In genomic region chr14:59634617-59635016, GRCh38 we compare ENCODE assay signal across 19 cellular contexts. TPM values are rescaled to one million over a fixed set of nuclear protein-coding genes. Genes with fewer than 3 reads are reported as not detected.
DNase-seq lines count a peak whose midpoint lies in the region; ATAC-seq, FAIRE-seq and TF ChIP-seq lines count a peak whose summit lies in the region.
"Had no signal": no experiment of that assay in that cellular context is flagged by ENCODE, and none has a peak within 500 bp of the region (broad histone marks: within the 10 kb centered on the region; RNA-seq: fewer than 3 reads in every experiment).

No MANE protein-coding gene starts in this region.

- H3K4me1 Mint-ChIP-seq in MCF 10A (ENCODE audit: insufficient read depth, unreplicated experiment) = peaks cover 21% of the 10 kb centered on the region
- peaks cover 7 to 9% of the 10 kb centered on the region in 2 donors for H3K4me1 Mint-ChIP-seq in stimulated activated naive B cell treated with anti-CD40 and anti-IgM and Interleukin-4, amounts not matched to agents 10 μg/mL and 1 μg/mL and 100 μg/mL, for 72 hours
- H3K4me1 Mint-ChIP-seq in activated naive CD8-positive, alpha-beta T cell treated with anti-CD3 and anti-CD28 coated beads for 36 hours = peaks cover 2% of the 10 kb centered on the region
- H3K4me1 Mint-ChIP-seq: CD8-positive, alpha-beta memory T cell had no signal

- TF ChIP-seq CTCF in MCF 10A (IDR thresholded peaks at IDR 0.05; ENCODE audit: unreplicated experiment) (no peak), breast epithelium (IDR thresholded peaks at IDR 0.05) (no peak), GM12878 (IDR thresholded peaks at IDR 0.05 in 2 of 3, conservative IDR thresholded peaks at IDR 0.05 in 1 of 3; ENCODE audit: control insufficient read depth in 2 of 3, extremely low read depth in 1 of 3, insufficient read depth in 1 of 3, low read depth in 3 of 3, low read length in 3 of 3) (no peak), foreskin keratinocyte (conservative IDR thresholded peaks at IDR 0.05) (no peak)

- peaks cover 0 to 9% of the 10 kb centered on the region in 2 donors for H3K27me3 ChIP-seq in breast epithelium
- peaks cover 3 to 4% of the 10 kb centered on the region in 2 experiments; a peak in 3 of 4 replicates for H3K27me3 ChIP-seq in GM12878 (replicated peaks in 1 of 2; ENCODE audit: control insufficient read depth in 2 of 2, insufficient read depth in 2 of 2, low read length in 1 of 2)
- H3K27me3 ChIP-seq in foreskin keratinocyte = peaks cover 40% of the 10 kb centered on the region
- H3K27me3 ChIP-seq: BLaER1 had no signal

- H3K36me3 ChIP-seq in breast epithelium = no peaks in the 10 kb centered on the region
- no peaks in the 10 kb centered on the region for H3K36me3 ChIP-seq in GM12878 (ENCODE audit: control insufficient read depth in 2 of 2, insufficient read depth in 2 of 2, low read length in 1 of 2)
- H3K36me3 ChIP-seq: BLaER1 had no signal

- H3K4me2 ChIP-seq in GM12878 (ENCODE audit: control insufficient read depth, insufficient read depth) = no peak overlapping the region
- H3K4me2 ChIP-seq: BLaER1, GM23338 had no signal

- H3K36me3 Mint-ChIP-seq in MCF 10A (ENCODE audit: insufficient read depth, unreplicated experiment) = peaks cover 13% of the 10 kb centered on the region
- no peaks in the 10 kb centered on the region for H3K36me3 Mint-ChIP-seq in stimulated activated naive B cell treated with anti-CD40 and anti-IgM and Interleukin-4, amounts not matched to agents 10 μg/mL and 1 μg/mL and 100 μg/mL, for 72 hours
- H3K36me3 Mint-ChIP-seq in activated naive CD8-positive, alpha-beta T cell treated with anti-CD3 and anti-CD28 coated beads for 36 hours = no peaks in the 10 kb centered on the region
- H3K36me3 Mint-ChIP-seq: CD8-positive, alpha-beta memory T cell had no signal

- H3K9me3 ChIP-seq in breast epithelium (no peaks in the 10 kb centered on the region), GM12878 (replicated peaks; ENCODE audit: control insufficient read depth, insufficient read depth, low read length) (no peaks in the 10 kb centered on the region)
- H3K9me3 ChIP-seq: Caco-2 had no signal

- ATAC-seq in GM12878 (peak; percentile 27; the same call in 2 of the 3 replicates), foreskin keratinocyte (peak; percentile 55)
- ATAC-seq in stimulated activated naive B cell treated with anti-CD40 and anti-IgM and Interleukin-4, amounts not matched to agents 10 μg/mL and 1 μg/mL and 100 μg/mL, for 72 hours (replicated peaks) = peak; percentile 36 to 46
- ATAC-seq: GM23338, HepG2 had no signal

- SMC1A ChIA-PET in GM12878 (lab: Charles Lee; ENCODE audit: uncharacterized antibody, unreplicated experiment) = interaction anchor here (0.7 kb wide), 2 partner anchors 54 to 550 kb away, joined by 3 to 4 read pairs; no protein-coding TSS in a partner anchor

- no peak overlapping the region for H3K4me3 ChIP-seq in breast epithelium
- H3K4me3 ChIP-seq in GM12878 = no peak overlapping the region
- H3K4me3 ChIP-seq: BLaER1, GM23338 had no signal

- in situ Hi-C loops in GM12878 (cut with MboI) = loop anchor here (5.0 kb wide), 1 partner anchor 553 kb away; no protein-coding TSS in a partner anchor

- BruUV-seq in MCF 10A (replicated peaks; lab: Mats Ljungman, UMichigan) (no TSS peak), GM12878 (replicated peaks; lab: Mats Ljungman, UMichigan) (no TSS peak)

- RAD21 ChIA-PET in GM12878 (lab: Charles Lee; ENCODE audit: unreplicated experiment) = no interaction called here

- intact Hi-C loops in MCF 10A (cut with micrococcal nuclease) (loop anchor here (5.0 kb wide), 2 partner anchors 63 to 283 kb away; no protein-coding TSS in a partner anchor), breast epithelium (cut with DNase I; ENCODE audit: low total_unique reads) (no loop called here), GM12878 (cut with micrococcal nuclease; ENCODE audit: unreplicated experiment) (loop anchor here (10.0 kb wide), 1 partner anchor 420 kb away; no protein-coding TSS in a partner anchor)

- FAIRE-seq in GM12878 (lab: Jason Lieb, UNC) = no peak
- FAIRE-seq: HepG2 had no signal

- peaks cover 10% of the 10 kb centered on the region for H3K9me3 Mint-ChIP-seq in MCF 10A (ENCODE audit: unreplicated experiment)
- H3K9me3 Mint-ChIP-seq in stimulated activated naive B cell treated with anti-CD40 and anti-IgM and Interleukin-4, amounts not matched to agents 10 μg/mL and 1 μg/mL and 100 μg/mL, for 72 hours = peaks cover 4 to 5% of the 10 kb centered on the region in 2 donors
- no peaks in the 10 kb centered on the region for H3K9me3 Mint-ChIP-seq in activated naive CD8-positive, alpha-beta T cell treated with anti-CD3 and anti-CD28 coated beads for 36 hours
- H3K9me3 Mint-ChIP-seq: GM23338 had no signal

- no peak for TF ChIP-seq POLR2A in breast epithelium (IDR thresholded peaks at IDR 0.05)
- no peak for TF ChIP-seq POLR2A in GM12878 (IDR thresholded peaks at IDR 0.05; ENCODE audit: low read depth, low read length)

- H3K4me1 ChIP-seq in breast epithelium (no peaks in the 10 kb centered on the region), GM12878 (ENCODE audit: control insufficient read depth, insufficient read depth, low read length) (no peaks in the 10 kb centered on the region), foreskin keratinocyte (no peaks in the 10 kb centered on the region)
- H3K4me1 ChIP-seq: BLaER1 had no signal

- no peak overlapping the region for H3K27ac ChIP-seq in breast epithelium
- H3K27ac ChIP-seq in GM12878 (ENCODE audit: control insufficient read depth, insufficient read depth) = no peak overlapping the region
- no peak overlapping the region for H3K27ac ChIP-seq in foreskin keratinocyte
- H3K27ac ChIP-seq: BLaER1 had no signal

- H3K9ac ChIP-seq in GM12878 (ENCODE audit: control insufficient read depth, insufficient read depth, low read length) = no peak overlapping the region
- H3K9ac ChIP-seq: BLaER1 had no signal

- H3K4me3 Mint-ChIP-seq in MCF 10A (ENCODE audit: unreplicated experiment) = no peak overlapping the region
- H3K4me3 Mint-ChIP-seq in stimulated activated naive B cell treated with anti-CD40 and anti-IgM and Interleukin-4, amounts not matched to agents 10 μg/mL and 1 μg/mL and 100 μg/mL, for 72 hours = no peak overlapping the region
- H3K4me3 Mint-ChIP-seq in activated naive CD8-positive, alpha-beta T cell treated with anti-CD3 and anti-CD28 coated beads for 36 hours = no peak overlapping the region
- H3K4me3 Mint-ChIP-seq: CD8-positive, alpha-beta memory T cell; GM23338 had no signal

- peak overlapping the region; percentile 4 for H3K27ac Mint-ChIP-seq in MCF 10A (ENCODE audit: low read depth, unreplicated experiment)
- H3K27ac Mint-ChIP-seq in stimulated activated naive B cell treated with anti-CD40 and anti-IgM and Interleukin-4, amounts not matched to agents 10 μg/mL and 1 μg/mL and 100 μg/mL, for 72 hours = no peak overlapping the region
- H3K27ac Mint-ChIP-seq in activated naive CD8-positive, alpha-beta T cell treated with anti-CD3 and anti-CD28 coated beads for 36 hours = no peak overlapping the region
- H3K27ac Mint-ChIP-seq: CD8-positive, alpha-beta memory T cell; GM23338 had no signal

- CTCF ChIA-PET in MCF 10A (lab: Yijun Ruan, JAX) (interaction anchor here (0.6 to 3.7 kb wide), 2 partner anchors 72 to 262 kb away, joined by 3 to 166 read pairs; no protein-coding TSS in a partner anchor), GM12878 (lab: Yijun Ruan, JAX) (interaction anchor here (1.1 to 1.5 kb wide), 2 partner anchors 262 to 550 kb away, joined by 3 to 5 read pairs; no protein-coding TSS in a partner anchor)

- POLR2A ChIA-PET in MCF 10A (lab: Yijun Ruan, JAX) (interaction anchor here (1.0 kb wide), 1 partner anchor 61 kb away, joined by 3 read pairs; no protein-coding TSS in a partner anchor), GM12878 (lab: Charles Lee) (interaction anchor here (0.6 kb wide), 1 partner anchor 480 kb away, joined by 3 read pairs; no protein-coding TSS in a partner anchor)

- no peaks in the 10 kb centered on the region for H4K20me1 ChIP-seq in GM12878 (ENCODE audit: control insufficient read depth, insufficient read depth)
- H4K20me1 ChIP-seq: BLaER1 had no signal

- no peaks in the 10 kb centered on the region for H3K27me3 Mint-ChIP-seq in MCF 10A (ENCODE audit: insufficient read depth, unreplicated experiment)
- H3K27me3 Mint-ChIP-seq in stimulated activated naive B cell treated with anti-CD40 and anti-IgM and Interleukin-4, amounts not matched to agents 10 μg/mL and 1 μg/mL and 100 μg/mL, for 72 hours = peaks cover 25 to 54% of the 10 kb centered on the region in 2 donors
- H3K27me3 Mint-ChIP-seq in activated naive CD8-positive, alpha-beta T cell treated with anti-CD3 and anti-CD28 coated beads for 36 hours = peaks cover 47% of the 10 kb centered on the region

- H3K79me2 ChIP-seq in GM12878 (ENCODE audit: control insufficient read depth, insufficient read depth, low read length) = no peaks in the 10 kb centered on the region

- DNase-seq in MCF 10A (ENCODE audit: unreplicated experiment) = no peak
- no peak for DNase-seq in breast epithelium (ENCODE audit: low spot score in 2 of 2)
- no peak for DNase-seq in GM12878 (ENCODE audit: low read depth, low spot score)
- peak in 1 of 2 donors; percentile 37 for DNase-seq in foreskin keratinocyte
- no peak for DNase-seq in stimulated activated naive B cell treated with anti-CD40 and anti-IgM and Interleukin-4, amounts not matched to agents 10 μg/mL and 1 μg/mL and 100 μg/mL, for 72 hours
- DNase-seq in NCI-H128 (lab: John Stamatoyannopoulos, UW; ENCODE audit: unreplicated experiment) = no peak
- DNase-seq in NCI-H345 (lab: John Stamatoyannopoulos, UW) = no peak
- DNase-seq in activated naive CD8-positive, alpha-beta T cell treated with anti-CD3 and anti-CD28 coated beads for 36 hours = no peak
- DNase-seq: 8988T; AML-193; Caco-2; CD8-positive, alpha-beta memory T cell; DND-41; GDM1; H7 had no signal

- H2AFZ ChIP-seq in GM12878 (ENCODE audit: control insufficient read depth, low read depth, low read length) = no peak overlapping the region
- H2AFZ ChIP-seq: GM23338 had no signal

- TF ChIP-seq EP300 in GM12878 (IDR thresholded peaks at IDR 0.05; ENCODE audit: borderline replicate concordance in 1 of 2, control insufficient read depth in 1 of 2, low read depth in 2 of 2, low read length in 2 of 2) = no peak

- 0% methylated on average over 2 of the region's 2 CpGs for WGBS in GM12878 (ENCODE audit: insufficient coverage, insufficient replicate concordance, low lambda C conversion rate, missing lambda C conversion rate)

- no peak for TF ChIP-seq RAD21 in GM12878 (IDR thresholded peaks at IDR 0.05; ENCODE audit: insufficient read depth, low read depth, low read length)

RNA-seq across cellular contexts. Expression of gene CCDC175, which starts 58.0 kb away (rescaled TPM):
- not detected in 2 replicates for total RNA-seq in MCF 10A (2022)
- total RNA-seq in breast epithelium = under 1 TPM in 1 of 3 donors, not detected in 2; 0.33 TPM
- not detected in 2 replicates for total RNA-seq in GM12878 (2013; cell fraction: nucleolus; rRNA removed)
- total RNA-seq in GM12878 (2014; rRNA removed) = not detected in 2 replicates
- total RNA-seq in GM12878 (2014; rRNA removed; fragmentation: Illumina TruSeq; extraction: Trizol) = not detected in 2 replicates
- not detected in 2 replicates for total RNA-seq in GM12878 (2021)
- not detected for polyA plus RNA-seq in GM12878 (2011; ENCODE audit: low read depth)
- not detected in 2 replicates for polyA plus RNA-seq in GM12878 (2011; rRNA removed)
- polyA plus RNA-seq in GM12878 (2011; cell fraction: cytosol; rRNA removed) = not detected in 2 replicates
- polyA plus RNA-seq in GM12878 (2011; cell fraction: nucleus; rRNA removed) = not detected in 2 replicates
- not detected in 2 replicates for polyA plus RNA-seq in GM12878 (2012)
- polyA plus RNA-seq in GM12878 (2014; fragmentation: Illumina TruSeq; extraction: Trizol) = not detected in 2 replicates
- not detected for polyA plus RNA-seq in GM12878 (2014; fragmentation: Nextera tagmentation; extraction: Ambion mirVana)
- polyA plus RNA-seq in GM12878 (2014; rRNA removed) = not detected in 2 replicates
- not detected for polyA plus RNA-seq in GM12878 (2016; fragmentation: Nextera tagmentation; extraction: Ambion mirVana)
- polyA minus RNA-seq in GM12878 (2011; rRNA and poly(A)+ RNA removed) = not detected in 2 replicates
- polyA minus RNA-seq in GM12878 (2011; cell fraction: cytosol; rRNA and poly(A)+ RNA removed) = not detected in 2 replicates
- polyA minus RNA-seq in GM12878 (2011; cell fraction: nucleus; rRNA and poly(A)+ RNA removed) = not detected in 2 replicates
- total RNA-seq in foreskin keratinocyte = not detected in 2 replicates
- polyA plus RNA-seq in foreskin keratinocyte = not detected in 2 replicates
- not detected for total RNA-seq in activated naive CD8-positive, alpha-beta T cell treated with anti-CD3 and anti-CD28 coated beads for 36 hours
- total RNA-seq: Caco-2; CD8-positive, alpha-beta memory T cell; GM23338; H7; HepG2; HT1080 had no signal
- polyA plus RNA-seq: CD8-positive, alpha-beta memory T cell; HepG2 had no signal
